In the genomic region with DNA sequence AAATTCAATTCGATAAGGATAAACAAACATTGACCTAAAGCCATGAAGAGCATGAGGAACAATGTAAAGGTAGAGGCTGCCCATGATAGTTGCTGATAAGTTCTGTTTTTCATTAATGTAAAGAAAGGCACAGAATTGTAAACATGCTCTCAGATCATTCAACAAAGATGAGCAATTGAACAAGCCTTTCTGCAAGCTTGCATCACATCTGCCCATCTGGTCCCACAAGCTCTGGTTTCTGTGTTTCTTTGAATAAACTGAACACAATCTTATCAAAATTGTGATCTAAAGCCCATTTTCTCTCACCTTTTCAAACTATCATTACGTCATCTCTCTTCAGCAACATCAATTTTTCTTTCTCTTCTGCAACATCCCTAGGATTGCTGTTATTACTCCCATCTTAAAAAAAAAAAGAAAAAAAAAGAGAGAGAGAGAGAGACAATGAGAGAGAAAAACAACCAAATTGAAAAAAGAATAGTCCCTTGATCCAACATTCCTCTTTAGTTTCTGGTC, we compare ENCODE assay signal across 14 cellular contexts.
"Had no signal": no experiment of that assay in that cellular context is flagged by ENCODE, and none has a peak within 500 bp of the region (broad histone marks: within the 10 kb centered on the region; RNA-seq: fewer than 3 reads in every experiment).

No MANE protein-coding gene starts in this region.

- H3K9me3 ChIP-seq: gastrocnemius medialis, ovary, testis had no signal

- H3K36me3 ChIP-seq: ascending aorta, esophagus muscularis mucosa, gastrocnemius medialis, ovary had no signal

- H3K27ac ChIP-seq: ascending aorta, dorsolateral prefrontal cortex, esophagus muscularis mucosa, gastrocnemius medialis, ovary, testis had no signal

- ATAC-seq: gastrocnemius medialis; left ventricle myocardium superior; stimulated activated naive CD8-positive, alpha-beta T cell treated with anti-CD3 and anti-CD28 coated beads, Interleukin-15, amount 100 ng/mL, for 72 hours had no signal

- H3K4me1 ChIP-seq: ascending aorta, esophagus muscularis mucosa, gastrocnemius medialis, testis had no signal

- DNase-seq: activated CD4-positive, alpha-beta memory T cell treated with anti-CD3 and anti-CD28 coated beads, Interleukin-2, amount 10 ng/mL, durations not matched to agents 7 days and 5 days; activated gamma-delta T cell treated with Interleukin-2 at 50 U/mL for 16 hours; activated T-cell treated with anti-CD3 and anti-CD28 coated beads, Interleukin-2, amount 50 U/mL, for 48 hours; dorsolateral prefrontal cortex; gastrocnemius medialis; kidney; left ventricle myocardium superior; ovary; stimulated activated CD4-positive, alpha-beta T cell treated with anti-CD3 and anti-CD28 coated beads, Interleukin-4, amount 100 ng/mL, for 1 hour; stimulated activated naive CD8-positive, alpha-beta T cell treated with anti-CD3 and anti-CD28 coated beads, Interleukin-15, amount 100 ng/mL, for 72 hours; T1000; testis had no signal

- H3K4me3 ChIP-seq: ascending aorta, dorsolateral prefrontal cortex, esophagus muscularis mucosa, gastrocnemius medialis, ovary, testis had no signal
